ENCODE assay signal across 24 cellular contexts in genomic region chr7:155586843-155587440, GRCh38. TPM values are rescaled to one million over a fixed set of nuclear protein-coding genes. Genes with fewer than 3 reads are reported as not detected.
"Had no signal": no experiment of that assay in that cellular context is flagged by ENCODE, and none has a peak within 500 bp of the region (broad histone marks: within the 10 kb centered on the region; RNA-seq: fewer than 3 reads in every experiment).

No MANE protein-coding gene starts in this region.

- H3K4me1 ChIP-seq: neural progenitor cell, parathyroid adenoma, psoas muscle, right lobe of liver had no signal

- H3K9me3 Mint-ChIP-seq: dendritic cell treated with granulocyte-macrophage colony-stimulating factor and Interleukin-4, amounts not matched to agents 40 ng/mL and 50 ng/mL, for 4 days; memory B cell; natural killer cell treated with Interleukin-12 subunit alpha and Interleukin-12 subunit beta and Interleukin-15 and Interleukin-18, amount 100 ng/mL, for 72 hours; neural progenitor cell; stimulated activated memory B cell treated with anti-CD40 and anti-IgM and Interleukin-4, amounts not matched to agents 10 μg/mL and 1 μg/mL and 100 μg/mL, for 72 hours; stimulated activated naive CD8-positive, alpha-beta T cell treated with anti-CD3 and anti-CD28 coated beads, Interleukin-15, Interleukin-2, amounts not matched to agents 100 ng/mL and 50 ng/mL, for 24 hours had no signal

- H3K36me3 ChIP-seq: heart right ventricle, left lung, lower lobe of right lung, neural progenitor cell, right lobe of liver, tibial nerve had no signal

- H3K27me3 Mint-ChIP-seq: dendritic cell treated with granulocyte-macrophage colony-stimulating factor and Interleukin-4, amounts not matched to agents 40 ng/mL and 50 ng/mL, for 4 days had no signal

- H3K27me3 ChIP-seq: right lobe of liver, testis had no signal

- H3K4me2 ChIP-seq: neural progenitor cell had no signal

- H3K9me3 ChIP-seq: heart right ventricle, left lung, lower lobe of right lung, psoas muscle, right lobe of liver, testis, tibial nerve had no signal

- H3K27ac ChIP-seq: heart right ventricle, left lung, lower lobe of right lung, neural progenitor cell, parathyroid adenoma, psoas muscle, right lobe of liver, testis, tibial nerve had no signal

- H3K79me2 ChIP-seq: parathyroid adenoma had no signal

- H3K4me3 Mint-ChIP-seq: dendritic cell treated with granulocyte-macrophage colony-stimulating factor and Interleukin-4, amounts not matched to agents 40 ng/mL and 50 ng/mL, for 4 days; memory B cell; natural killer cell treated with Interleukin-12 subunit alpha and Interleukin-12 subunit beta and Interleukin-15 and Interleukin-18, amount 100 ng/mL, for 72 hours; neural progenitor cell; stimulated activated memory B cell treated with anti-CD40 and anti-IgM and Interleukin-4, amounts not matched to agents 10 μg/mL and 1 μg/mL and 100 μg/mL, for 72 hours; stimulated activated naive CD8-positive, alpha-beta T cell treated with anti-CD3 and anti-CD28 coated beads, Interleukin-15, Interleukin-2, amounts not matched to agents 100 ng/mL and 50 ng/mL, for 24 hours had no signal

- H3K4me3 ChIP-seq: heart right ventricle, left lung, lower lobe of right lung, neural progenitor cell, psoas muscle, right lobe of liver, testis, tibial nerve had no signal

- H3K27ac Mint-ChIP-seq: memory B cell; natural killer cell treated with Interleukin-12 subunit alpha and Interleukin-12 subunit beta and Interleukin-15 and Interleukin-18, amount 100 ng/mL, for 72 hours; stimulated activated memory B cell treated with anti-CD40 and anti-IgM and Interleukin-4, amounts not matched to agents 10 μg/mL and 1 μg/mL and 100 μg/mL, for 72 hours; stimulated activated naive CD8-positive, alpha-beta T cell treated with anti-CD3 and anti-CD28 coated beads, Interleukin-15, Interleukin-2, amounts not matched to agents 100 ng/mL and 50 ng/mL, for 24 hours had no signal

- H2AFZ ChIP-seq: neural progenitor cell, parathyroid adenoma had no signal

- H3K36me3 Mint-ChIP-seq: memory B cell; natural killer cell treated with Interleukin-12 subunit alpha and Interleukin-12 subunit beta and Interleukin-15 and Interleukin-18, amount 100 ng/mL, for 72 hours; neural progenitor cell; stimulated activated memory B cell treated with anti-CD40 and anti-IgM and Interleukin-4, amounts not matched to agents 10 μg/mL and 1 μg/mL and 100 μg/mL, for 72 hours had no signal

- H3K9ac ChIP-seq: neural progenitor cell, parathyroid adenoma had no signal

- ATAC-seq: heart right ventricle; left lung; lower lobe of right lung; natural killer cell treated with Interleukin-12 subunit alpha and Interleukin-12 subunit beta and Interleukin-15 and Interleukin-18, amount 100 ng/mL, for 72 hours; psoas muscle; right lobe of liver; stimulated activated memory B cell treated with anti-CD40 and anti-IgM and Interleukin-4, amounts not matched to agents 10 μg/mL and 1 μg/mL and 100 μg/mL, for 72 hours had no signal

- DNase-seq: heart right ventricle; hypothalamus; lower lobe of right lung; midbrain; occipital lobe; psoas muscle; retina; stimulated activated CD4-positive, alpha-beta T cell treated with anti-CD3 and anti-CD28 coated beads, Interleukin-15, amount 100 ng/mL, for 24 hours; stimulated activated CD4-positive, alpha-beta T cell treated with anti-CD3 and anti-CD28 coated beads, Interleukin-1b, Interleukin-23, amount 100 ng/mL, for 48 hours; stimulated activated CD4-positive, alpha-beta T cell treated with anti-CD3 and anti-CD28 coated beads, Interleukin-4, amount 100 ng/mL, for 24 hours; testis had no signal

RNA-seq across cellular contexts. Expression of gene CNPY1, which starts 40.6 kb away (rescaled TPM):
- total RNA-seq: glomerular endothelial cell; heart right ventricle; left lung; lower lobe of right lung; natural killer cell treated with Interleukin-12 subunit alpha and Interleukin-12 subunit beta and Interleukin-15 and Interleukin-18, amount 100 ng/mL, for 72 hours; psoas muscle had no signal
- polyA plus RNA-seq: esophagus, heart right ventricle, psoas muscle, urinary bladder had no signal
